In the genomic region with DNA sequence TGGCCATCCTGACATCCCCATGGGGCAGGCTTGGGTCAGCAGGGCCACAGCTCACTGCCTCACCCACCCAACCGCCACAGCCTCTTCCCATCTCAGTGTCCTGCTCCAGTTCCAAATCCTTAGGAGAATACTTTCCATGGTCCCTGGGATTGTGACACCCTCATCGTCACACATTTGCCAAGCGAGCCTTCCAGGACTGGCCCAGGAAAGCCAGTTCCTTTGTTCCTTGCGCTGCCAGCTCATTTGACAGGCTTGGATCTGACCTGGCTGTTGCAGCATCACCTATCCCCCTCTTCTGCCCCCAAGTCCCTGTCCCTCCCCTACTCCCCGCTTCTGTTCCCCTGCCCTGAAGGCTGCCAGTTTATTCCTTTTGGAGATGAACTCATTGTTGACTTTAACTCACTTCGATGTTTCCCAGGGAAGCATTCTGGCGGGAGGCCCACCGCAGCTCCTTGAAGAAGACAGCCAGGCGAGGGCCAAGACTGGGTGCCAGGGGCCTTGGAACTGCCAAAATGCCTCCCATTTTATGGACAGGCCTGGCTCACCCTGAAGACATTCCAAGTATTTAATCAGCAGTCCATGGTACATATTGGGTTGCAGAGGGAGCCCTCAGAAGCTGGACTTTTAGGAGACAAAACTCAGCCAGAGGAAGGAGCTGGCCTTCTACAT, we compare ENCODE assay signal across 19 cellular contexts. TPM values are rescaled to one million over a fixed set of nuclear protein-coding genes. Genes with fewer than 3 reads are reported as not detected.
A peak's percentile ranks its signal among the peaks of the same experiment; 100 is the strongest.
DNase-seq lines count a peak whose midpoint lies in the region; ATAC-seq and TF ChIP-seq lines count a peak whose summit lies in the region.
"Had no signal": no experiment of that assay in that cellular context is flagged by ENCODE, and none has a peak within 500 bp of the region (broad histone marks: within the 10 kb centered on the region; RNA-seq: fewer than 3 reads in every experiment).

No MANE protein-coding gene starts in this region.

- H3K4me3 ChIP-seq in MG63, result no peak overlapping the region
- no peak overlapping the region for H3K4me3 ChIP-seq in fibroblast of pulmonary artery (replicated peaks; ENCODE audit: low read depth, low read length)
- no peak overlapping the region for H3K4me3 ChIP-seq in prostate gland
- no peak overlapping the region for H3K4me3 ChIP-seq in body of pancreas
- H3K4me3 ChIP-seq: colonic mucosa had no signal

- TF ChIP-seq CTCF in fibroblast of pulmonary artery (IDR thresholded peaks at IDR 0.05; ENCODE audit: low read length, missing control alignments), result no peak
- no peak for TF ChIP-seq CTCF in prostate gland (IDR thresholded peaks at IDR 0.05)
- no peak for TF ChIP-seq CTCF in body of pancreas (IDR thresholded peaks at IDR 0.05)

- ATAC-seq in HG03469 (IDR thresholded peaks at IDR 0.05; ENCODE audit: unreplicated experiment), result no peak
- no peak for ATAC-seq in body of pancreas
- ATAC-seq: activated CD4-positive, CD25-positive, alpha-beta regulatory T cell treated with anti-CD3 and anti-CD28 coated beads, Interleukin-2, amount 50 U/mL, for 24 hours; activated T-cell treated with anti-CD3 and anti-CD28 coated beads, Interleukin-2, amount 50 U/mL, for 72 hours; SK-N-SH treated with all-trans-retinoic acid at 6 μM for 48 hours had no signal

- no peaks in the 10 kb centered on the region for H3K36me3 ChIP-seq in MG63
- H3K36me3 ChIP-seq in prostate gland, result no peaks in the 10 kb centered on the region
- H3K36me3 ChIP-seq in body of pancreas (replicated peaks in 1 of 2; ENCODE audit: insufficient read depth in 1 of 2, low read depth in 2 of 2), result no peaks in the 10 kb centered on the region
- H3K36me3 ChIP-seq: colonic mucosa had no signal

- in situ Hi-C loops in G401 (cut with HindIII; ENCODE audit: low sequenced_read_pairs), result no loop called here

- intact Hi-C loops in prostate gland (cut with DNase I) (loop anchor here (2.0 kb wide), 1 partner anchor 71 kb away; no protein-coding TSS in a partner anchor), body of pancreas (cut with DNase I) (no loop called here)

- H3K9me3 ChIP-seq in MG63, result no peaks in the 10 kb centered on the region
- no peaks in the 10 kb centered on the region for H3K9me3 ChIP-seq in prostate gland
- H3K9me3 ChIP-seq in body of pancreas, result no peaks in the 10 kb centered on the region
- H3K9me3 ChIP-seq: colonic mucosa had no signal

- DNase-seq in MG63 (peak; percentile 99), fibroblast of pulmonary artery (ENCODE audit: low read depth) (peak; percentile 13), prostate gland (ENCODE audit: low spot score) (peak; percentile 48), HCEC 1CT (no peak), G401 (ENCODE audit: low spot score) (no peak), body of pancreas (no peak)
- DNase-seq: activated CD8-positive, alpha-beta memory T cell treated with anti-CD3 and anti-CD28 coated beads for 24 hours; activated T-cell treated with anti-CD3 and anti-CD28 coated beads, Interleukin-2, amount 50 U/mL, for 72 hours; colonic mucosa; NCI-H2029 treated with DMSO at 0.1 percent for 48 hours; NCI-H510A; stimulated activated CD4-positive, alpha-beta T cell treated with anti-CD3 and anti-CD28 coated beads, Interleukin-12 subunit alpha, Interleukin-12 subunit beta, amount 100 ng/mL, for 4 hours; stimulated activated CD8-positive, alpha-beta memory T cell treated with anti-CD3 and anti-CD28 coated beads, Interleukin-4, amount 100 ng/mL, for 48 hours had no signal

- H3K27me3 ChIP-seq in MG63, result no peaks in the 10 kb centered on the region
- H3K27me3 ChIP-seq in prostate gland (replicated peaks; ENCODE audit: insufficient read depth), result no peaks in the 10 kb centered on the region
- H3K27me3 ChIP-seq in body of pancreas, result peaks cover 0 to 7% of the 10 kb centered on the region in 2 donors
- H3K27me3 ChIP-seq: colonic mucosa had no signal

- WGBS in prostate gland, result 35% methylated on average over 9 of the region's 9 CpGs
- 70 to 77% methylated on average over 8 to 9 of the region's 9 CpGs for WGBS in body of pancreas, 2 donors

- no peak for TF ChIP-seq POLR2A in prostate gland (IDR thresholded peaks at IDR 0.05)
- TF ChIP-seq POLR2A in body of pancreas (IDR thresholded peaks at IDR 0.05), result no peak

- H3K4me1 ChIP-seq in prostate gland (replicated peaks), result no peaks in the 10 kb centered on the region
- peaks cover 6% of the 10 kb centered on the region for H3K4me1 ChIP-seq in body of pancreas
- H3K4me1 ChIP-seq: colonic mucosa had no signal

- H3K27ac ChIP-seq in prostate gland (no peak overlapping the region), body of pancreas (no peak overlapping the region)
- H3K27ac ChIP-seq: colonic mucosa had no signal

RNA-seq across cellular contexts. Expression of a gene that starts 10.2 kb away (rescaled TPM):
- 66.5 and 126 TPM in 2 replicates for total RNA-seq in MG63 (2014; rRNA removed; shearing (Covaris generic); ENCODE audit: low replicate concordance)
- 10 to 100 TPM; 23.2 to 52.0 TPM for total RNA-seq in prostate gland
- 57.0 and 81.6 TPM in 2 replicates for total RNA-seq in G401 (2014; rRNA removed; shearing (Covaris generic))
- total RNA-seq in body of pancreas, result 10 to 100 TPM; 22.8 to 33.0 TPM

RNA-seq across cellular contexts. Expression of a gene that starts 28.8 kb away (rescaled TPM):
- not detected in 2 replicates for total RNA-seq in MG63 (2014; rRNA removed; shearing (Covaris generic); ENCODE audit: low replicate concordance)
- 1 to 10 TPM; 1.6 TPM for total RNA-seq in prostate gland
- 0.07 TPM in 1 of 2 replicates, not detected in the other for total RNA-seq in G401 (2014; rRNA removed; shearing (Covaris generic))
- total RNA-seq in body of pancreas, result 1 to 10 TPM in 1 of 2 donors, under 1 TPM in 1; 0.66 to 1.0 TPM
- total RNA-seq: activated T-cell treated with anti-CD3 and anti-CD28 coated beads, Interleukin-2, amount 50 U/mL, for 72 hours; frontal cortex; renal cortical epithelial cell; RPMI7951 had no signal

RNA-seq across cellular contexts. Expression of a gene that starts 49.2 kb away (rescaled TPM):
- not detected in 2 replicates for total RNA-seq in MG63 (2014; rRNA removed; shearing (Covaris generic); ENCODE audit: low replicate concordance)
- total RNA-seq in prostate gland (10 to 100 TPM; 23.8 to 37.4 TPM), body of pancreas (10 to 100 TPM; 16.5 to 19.5 TPM)
- not detected in 2 replicates for total RNA-seq in G401 (2014; rRNA removed; shearing (Covaris generic))

RNA-seq across cellular contexts. Expression of a gene that starts 51.8 kb away (rescaled TPM):
- 4.7 and 7.2 TPM in 2 replicates for total RNA-seq in MG63 (2014; rRNA removed; shearing (Covaris generic); ENCODE audit: low replicate concordance)
- total RNA-seq in prostate gland (10 to 100 TPM; 27.6 to 45.7 TPM), body of pancreas (10 to 100 TPM in 1 of 2 donors, 1 to 10 TPM in 1; 7.0 to 33.9 TPM)
- 8.0 and 9.0 TPM in 2 replicates for total RNA-seq in G401 (2014; rRNA removed; shearing (Covaris generic))

Comparison
In these comparisons a context has a peak if more than half of its experiments do, and no peak if none do; other contexts are left out.
1. DNase-seq: peak in MG63 (single experiment), fibroblast of pulmonary artery (single experiment) and prostate gland (single experiment); none in HCEC 1CT (single experiment), G401 (single experiment) and body of pancreas (0 of 4).
2. RNA of a gene that starts 49.2 kb away (total RNA-seq): 23.8 to 37.4 TPM in prostate gland and 16.5 to 19.5 TPM in body of pancreas; not detected in MG63 and not detected in G401; every median in the first group is over 10 times any median in the second.